ENCODE assay signal across 8 cellular contexts in genomic region chr3:47010050-47010712, GRCh38.
DNase-seq lines count a peak whose midpoint lies in the region; TF ChIP-seq lines count a peak whose summit lies in the region.

No MANE protein-coding gene starts in this region.

- no peak for DNase-seq in AG09309 (ENCODE audit: low read depth)
- no peak for DNase-seq in NT2/D1 (ENCODE audit: low read depth, low spot score)
- no peak for DNase-seq in epithelial cell of prostate (ENCODE audit: low read depth, low spot score)
- no peak for DNase-seq in GM10248 (ENCODE audit: extremely low spot score)
- no peak for DNase-seq in KBM-7
- DNase-seq in COLO668 (lab: John Stamatoyannopoulos, UW; ENCODE audit: unreplicated experiment) = no peak
- DNase-seq in NCI-H2107 (lab: John Stamatoyannopoulos, UW) = no peak

- H3K4me3 ChIP-seq in AG09309 (ENCODE audit: control insufficient read depth, low read depth, low read length) = peak overlapping the region; percentile 39
- H3K4me3 ChIP-seq in NT2/D1 (ENCODE audit: insufficient read length, low read depth) = peak overlapping the region; percentile 54

- in situ Hi-C loops in KBM-7 (cut with MboI; ENCODE audit: low pct_unique_long_range_greater_than_20kb, low sequenced_read_pairs) = no loop called here

- no peaks in the 10 kb centered on the region for H3K9me3 ChIP-seq in NT2/D1 (ENCODE audit: insufficient read depth, low read length)

- H3K36me3 ChIP-seq in NT2/D1 (ENCODE audit: insufficient read depth, insufficient read length, low read length) = peaks cover 45% of the 10 kb centered on the region

- no peaks in the 10 kb centered on the region for H3K27me3 ChIP-seq in NT2/D1 (ENCODE audit: insufficient read depth, insufficient read length)

- peaks cover 6% of the 10 kb centered on the region for H3K4me1 ChIP-seq in NT2/D1 (ENCODE audit: insufficient read depth, insufficient read length)

- peak overlapping the region; percentile 81 to 85 (median 83) for H3K4me3 Mint-ChIP-seq in nephron

- TF ChIP-seq CTCF in AG09309 (IDR thresholded peaks at IDR 0.05; ENCODE audit: control insufficient read depth, insufficient read depth, low read depth, low read length, missing control alignments) (no peak), nephron (IDR thresholded peaks at IDR 0.05; ENCODE audit: unreplicated experiment in 3 of 3) (no peak), GM10248 (IDR thresholded peaks at IDR 0.05; ENCODE audit: control extremely low read depth, extremely low read depth, low read depth, missing control alignments) (no peak)

- peak overlapping the region; percentile 82 to 95 (median 88) for H3K27ac Mint-ChIP-seq in nephron

- no peaks in the 10 kb centered on the region for H3K4me1 Mint-ChIP-seq in nephron

- no peaks in the 10 kb centered on the region for H3K27me3 Mint-ChIP-seq in nephron (ENCODE audit: low read depth)

- POLR2A ChIA-PET in GM10248 (lab: Yijun Ruan, JAX) = no interaction called here

- CTCF ChIA-PET in GM10248 (lab: Yijun Ruan, JAX) = interaction anchor here (1.1 to 1.5 kb wide), 3 partner anchors 9 to 18 kb away, joined by 3 to 7 read pairs (median 4); no protein-coding TSS in a partner anchor

- H3K9me3 Mint-ChIP-seq in nephron = no peaks in the 10 kb centered on the region

- peak overlapping the region; percentile 52 for H3K27ac ChIP-seq in epithelial cell of prostate

- peaks cover 6% of the 10 kb centered on the region for H3K36me3 Mint-ChIP-seq in nephron (ENCODE audit: low read depth)

- peak overlapping the region; percentile 89 for H3K9ac ChIP-seq in NT2/D1 (ENCODE audit: insufficient read length, low read depth)
